In genomic region chr19:2478756-2479555, GRCh38 we compare ENCODE assay signal across 8 cellular contexts. TPM values are rescaled to one million over a fixed set of nuclear protein-coding genes. Genes with fewer than 3 reads are reported as not detected.
DNase-seq lines count a peak whose midpoint lies in the region; ATAC-seq and TF ChIP-seq lines count a peak whose summit lies in the region.

No MANE protein-coding gene starts in this region.

- no peak for ATAC-seq in HG02870 (IDR thresholded peaks at IDR 0.05; ENCODE audit: unreplicated experiment)
- ATAC-seq in GM21515 (IDR thresholded peaks at IDR 0.05; ENCODE audit: unreplicated experiment), result no peak

- H3K27ac ChIP-seq in OCI-LY7 (ENCODE audit: low read depth, low read length, poor library complexity, severe bottlenecking) (peak overlapping the region; percentile 91), parathyroid adenoma (peak overlapping the region; percentile 93)

- H3K9me2 ChIP-seq in OCI-LY7 (ENCODE audit: insufficient read depth, low read length), result no peaks in the 10 kb centered on the region

- H3K4me3 ChIP-seq in OCI-LY7 (ENCODE audit: low read depth, low read length, poor library complexity, severe bottlenecking), result peak overlapping the region; percentile 97
- H3K4me3 ChIP-seq in parathyroid adenoma (ENCODE audit: low read depth, low read length), result peak overlapping the region; percentile 94

- H3K4me1 ChIP-seq in OCI-LY7 (ENCODE audit: insufficient read depth, low read length, poor library complexity, severe bottlenecking), result peaks cover 37% of the 10 kb centered on the region
- H3K4me1 ChIP-seq in parathyroid adenoma, result peaks cover 13% of the 10 kb centered on the region

- peak overlapping the region; percentile 15; the same call in 1 of the 2 replicates for H2AFZ ChIP-seq in OCI-LY7 (ENCODE audit: low read length)
- no peak overlapping the region for H2AFZ ChIP-seq in parathyroid adenoma

- no peaks in the 10 kb centered on the region for H3K27me3 ChIP-seq in parathyroid adenoma (ENCODE audit: control insufficient read depth, insufficient read depth, low read length)

- DNase-seq in GM03348 (ENCODE audit: low spot score) (peak; percentile 83), OCI-LY7 (ENCODE audit: low spot score) (peak; percentile 71), head of caudate nucleus (peak in 35 of 42 donors; percentile 34 to 84 (median 50)), SW480 (ENCODE audit: low spot score) (no peak)
- peak; percentile 69 for DNase-seq in activated naive CD4-positive, alpha-beta T cell treated with Interleukin-2 at 50 U/mL for 16 hours

- H3K9ac ChIP-seq in parathyroid adenoma, result no peak overlapping the region

- POLR2A ChIA-PET in OCI-LY7 (lab: Charles Lee), result interaction anchor here (1.2 to 3.7 kb wide), 3 partner anchors 14 to 140 kb away, joined by 4 to 72 read pairs (median 51); no protein-coding TSS in a partner anchor

- H4K20me1 ChIP-seq in OCI-LY7 (ENCODE audit: insufficient read depth, low read length), result 0 out of 2 replicates have a peak, but pooled peaks cover 4% of the 10 kb centered on the region

- TF ChIP-seq CTCF in OCI-LY7 (conservative IDR thresholded peaks at IDR 0.05; ENCODE audit: low read length), result no peak
- no peak for TF ChIP-seq CTCF in parathyroid adenoma (IDR thresholded peaks at IDR 0.05)

- peaks cover 17% of the 10 kb centered on the region for H3K36me3 ChIP-seq in OCI-LY7 (ENCODE audit: insufficient read depth, low read length)
- H3K36me3 ChIP-seq in parathyroid adenoma (ENCODE audit: control insufficient read depth, insufficient read depth, low read length), result no peaks in the 10 kb centered on the region

- intact Hi-C loops in OCI-LY7 (cut with micrococcal nuclease; ENCODE audit: unreplicated experiment), result loop anchor here (5.0 to 10.0 kb wide), 2 partner anchors 83 to 266 kb away; partner anchors contain the start of gene SLC39A3
- intact Hi-C loops in head of caudate nucleus (cut with DNase I), result loop anchor here (5.0 kb wide), 2 partner anchors 63 to 98 kb away; no protein-coding TSS in a partner anchor

- no TSS peak for BruUV-seq in OCI-LY7 (replicated peaks; lab: Mats Ljungman, UMichigan)

- H3K9me3 ChIP-seq in OCI-LY7 (ENCODE audit: low read length) (peaks cover under 1% of the 10 kb centered on the region; the same call in 1 of the 2 replicates), parathyroid adenoma (ENCODE audit: control insufficient read depth, low read length) (no peaks in the 10 kb centered on the region)

- CTCF ChIA-PET in OCI-LY7 (lab: Charles Lee; ENCODE audit: unreplicated experiment), result interaction anchor here (2.4 kb wide), 1 partner anchor 131 kb away, joined by 38 read pairs; no protein-coding TSS in a partner anchor

- H3K79me2 ChIP-seq in OCI-LY7 (ENCODE audit: insufficient read depth, low read depth, low read length) (peaks cover 29% of the 10 kb centered on the region), parathyroid adenoma (peaks cover 6% of the 10 kb centered on the region)

- H3K4me2 ChIP-seq in OCI-LY7 (ENCODE audit: low read length) (peak overlapping the region; percentile 76), parathyroid adenoma (ENCODE audit: low read length) (peak overlapping the region; percentile 80)

RNA-seq across cellular contexts. Expression of gene GADD45B, which starts 3.0 kb away (rescaled TPM):
- total RNA-seq in OCI-LY7 (2014; rRNA removed; shearing (Covaris generic)), result 98.4 and 102 TPM in 2 replicates
- total RNA-seq in OCI-LY7 (2022), result 36.5 and 40.5 TPM in 2 replicates

RNA-seq across cellular contexts. Expression of gene LMNB2, which starts 22.2 kb away (rescaled TPM):
- 141 and 150 TPM in 2 replicates for total RNA-seq in OCI-LY7 (2014; rRNA removed; shearing (Covaris generic))
- total RNA-seq in OCI-LY7 (2022), result 113 and 117 TPM in 2 replicates

RNA-seq across cellular contexts. Expression of gene TIMM13, which starts 51.6 kb away (rescaled TPM):
- 55.4 and 60.0 TPM in 2 replicates for total RNA-seq in OCI-LY7 (2014; rRNA removed; shearing (Covaris generic))
- total RNA-seq in OCI-LY7 (2022), result 95.3 and 120 TPM in 2 replicates
